ENCODE assay signal across 1 cellular context in the genomic region with DNA sequence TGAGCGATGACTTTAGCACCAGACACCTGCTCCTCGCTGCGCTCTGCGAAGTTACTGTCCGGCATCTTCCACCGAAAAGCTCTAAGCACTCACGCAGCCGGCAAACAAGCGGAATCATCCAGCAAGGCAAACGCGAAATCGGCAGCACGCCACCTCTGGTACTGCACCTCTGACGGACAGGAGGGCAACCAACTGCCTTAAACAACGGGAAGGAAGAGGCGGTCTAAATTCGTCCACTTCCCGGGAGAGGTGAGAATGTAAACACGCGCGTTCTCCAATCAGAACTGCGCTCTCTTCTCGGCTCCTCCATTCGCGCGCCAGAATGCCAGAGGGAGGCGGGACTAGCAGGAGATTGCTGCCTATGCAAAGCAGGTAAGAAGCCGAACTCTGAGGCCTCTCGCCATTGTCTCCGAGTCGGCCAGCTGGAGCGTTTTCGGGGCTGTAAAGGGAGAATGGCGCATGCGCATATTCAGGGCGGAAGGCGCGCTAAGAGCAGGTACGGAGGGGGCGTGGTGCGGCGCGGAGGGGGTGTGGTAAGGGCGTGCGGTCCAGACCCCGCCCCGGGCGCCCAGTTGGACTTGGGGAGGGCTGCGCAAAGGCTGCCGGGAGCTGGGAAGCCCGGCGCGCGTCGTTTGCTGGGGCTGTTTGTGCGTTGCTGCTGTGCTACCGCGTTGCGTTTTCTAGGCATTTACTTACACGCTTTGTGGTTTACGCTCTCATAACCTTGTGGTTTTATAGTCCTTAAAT.
A peak's percentile ranks its signal among the peaks of the same experiment; 100 is the strongest.
TF ChIP-seq lines count a peak whose summit lies in the region.

A gene with protein sequence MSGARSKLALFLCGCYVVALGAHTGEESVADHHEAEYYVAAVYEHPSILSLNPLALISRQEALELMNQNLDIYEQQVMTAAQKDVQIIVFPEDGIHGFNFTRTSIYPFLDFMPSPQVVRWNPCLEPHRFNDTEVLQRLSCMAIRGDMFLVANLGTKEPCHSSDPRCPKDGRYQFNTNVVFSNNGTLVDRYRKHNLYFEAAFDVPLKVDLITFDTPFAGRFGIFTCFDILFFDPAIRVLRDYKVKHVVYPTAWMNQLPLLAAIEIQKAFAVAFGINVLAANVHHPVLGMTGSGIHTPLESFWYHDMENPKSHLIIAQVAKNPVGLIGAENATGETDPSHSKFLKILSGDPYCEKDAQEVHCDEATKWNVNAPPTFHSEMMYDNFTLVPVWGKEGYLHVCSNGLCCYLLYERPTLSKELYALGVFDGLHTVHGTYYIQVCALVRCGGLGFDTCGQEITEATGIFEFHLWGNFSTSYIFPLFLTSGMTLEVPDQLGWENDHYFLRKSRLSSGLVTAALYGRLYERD (plus strand): TSS at position 347 of the 747 bp plus-strand sequence. CDS start 33,695 bp downstream, outside the sequence.
Gene HACL1 (minus strand): TSS at position 171 of the 747 bp plus-strand sequence. CDS start 106 bp downstream, at position 65.

TF ChIP-seq in K562, 482 proteins besides CTCF, POLR2A, EP300 and RAD21 (continued from another document and continues in another):
- TF ChIP-seq BCOR (IDR thresholded peaks at IDR 0.05) (no peak; the same call in 1 of the 2 replicates), CBFA2T3 (IDR thresholded peaks at IDR 0.05) (no peak), SMAD1 (IDR thresholded peaks at IDR 0.05; ENCODE audit: low read depth, low read length, partially characterized antibody) (no peak), HOMEZ (CRISPR knock-in tag; IDR thresholded peaks at IDR 0.05) (no peak), MXD1 (CRISPR knock-in tag; IDR thresholded peaks at IDR 0.05; ENCODE audit: borderline replicate concordance, poor library complexity, severe bottlenecking) (no peak), SMARCA4 (IDR thresholded peaks at IDR 0.05) (peak; percentile 57), ZNF408 (CRISPR knock-in tag; IDR thresholded peaks at IDR 0.05; ENCODE audit: low read depth) (no peak), ZNF121 (CRISPR knock-in tag; conservative IDR thresholded peaks at IDR 0.05) (no peak), NKRF (IDR thresholded peaks at IDR 0.05; ENCODE audit: borderline replicate concordance) (no peak; the same call in 1 of the 2 replicates), BRD4 (IDR thresholded peaks at IDR 0.05) (0 out of 2 replicates have a peak, but pooled peaks have one; percentile 19), FUS (optimal IDR thresholded peaks at IDR 0.05; ENCODE audit: low read depth, low read length) (no peak), COPS2 (conservative IDR thresholded peaks at IDR 0.05) (no peak), MEF2A (IDR thresholded peaks at IDR 0.05; ENCODE audit: control insufficient read depth, low read depth, low read length) (no peak), RBFOX2 (IDR thresholded peaks at IDR 0.05; ENCODE audit: low read depth, low read length) (peak; percentile 96), STAT5B (CRISPR knock-in tag; IDR thresholded peaks at IDR 0.05) (no peak), ZNF224 (CRISPR knock-in tag; IDR thresholded peaks at IDR 0.05) (no peak), MCM7 (IDR thresholded peaks at IDR 0.05) (no peak), HDGF (IDR thresholded peaks at IDR 0.05) (no peak; the same call in 1 of the 2 replicates), FOXO4 (CRISPR knock-in tag; IDR thresholded peaks at IDR 0.05) (no peak), EHMT2 (IDR thresholded peaks at IDR 0.05) (no peak), GTF2B (IDR thresholded peaks at IDR 0.05; ENCODE audit: extremely low read depth, insufficient read length) (peak; percentile 29), TOE1 (IDR thresholded peaks at IDR 0.05; ENCODE audit: borderline replicate concordance) (0 out of 2 replicates have a peak, but pooled peaks have one; percentile 56), TOE1 (CRISPR knock-in tag; IDR thresholded peaks at IDR 0.05; ENCODE audit: borderline replicate concordance, low read depth) (0 out of 2 replicates have a peak, but pooled peaks have one; percentile 56), SRSF9 (IDR thresholded peaks at IDR 0.05; ENCODE audit: borderline replicate concordance, low read depth, low read length) (no peak), POLR3G (IDR thresholded peaks at IDR 0.05; ENCODE audit: extremely low read depth, insufficient read length, insufficient replicate concordance) (no peak), NR2C2 (CRISPR knock-in tag; IDR thresholded peaks at IDR 0.05) (peak; percentile 64; the same call in 1 of the 2 replicates), NR2C2 (tag; IDR thresholded peaks at IDR 0.05) (peak; percentile 67; the same call in 1 of the 2 replicates), ZNF174 (CRISPR knock-in tag; IDR thresholded peaks at IDR 0.05) (no peak), ARID2 (IDR thresholded peaks at IDR 0.05) (no peak), ZNF311 (CRISPR knock-in tag; IDR thresholded peaks at IDR 0.05) (no peak), ZNF589 (CRISPR knock-in tag; IDR thresholded peaks at IDR 0.05; ENCODE audit: low read depth) (no peak; the same call in 1 of the 2 replicates), XRCC3 (IDR thresholded peaks at IDR 0.05) (no peak), ZFP36 (IDR thresholded peaks at IDR 0.05; ENCODE audit: low read depth, low read length, partially characterized antibody) (peak; percentile 14)
- TF ChIP-seq, protein P1, sequence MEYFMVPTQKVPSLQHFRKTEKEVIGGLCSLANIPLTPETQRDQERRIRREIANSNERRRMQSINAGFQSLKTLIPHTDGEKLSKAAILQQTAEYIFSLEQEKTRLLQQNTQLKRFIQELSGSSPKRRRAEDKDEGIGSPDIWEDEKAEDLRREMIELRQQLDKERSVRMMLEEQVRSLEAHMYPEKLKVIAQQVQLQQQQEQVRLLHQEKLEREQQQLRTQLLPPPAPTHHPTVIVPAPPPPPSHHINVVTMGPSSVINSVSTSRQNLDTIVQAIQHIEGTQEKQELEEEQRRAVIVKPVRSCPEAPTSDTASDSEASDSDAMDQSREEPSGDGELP (CRISPR knock-in tag; IDR thresholded peaks at IDR 0.05; ENCODE audit: borderline replicate concordance): peak; percentile 99
- TF ChIP-seq, protein P2, sequence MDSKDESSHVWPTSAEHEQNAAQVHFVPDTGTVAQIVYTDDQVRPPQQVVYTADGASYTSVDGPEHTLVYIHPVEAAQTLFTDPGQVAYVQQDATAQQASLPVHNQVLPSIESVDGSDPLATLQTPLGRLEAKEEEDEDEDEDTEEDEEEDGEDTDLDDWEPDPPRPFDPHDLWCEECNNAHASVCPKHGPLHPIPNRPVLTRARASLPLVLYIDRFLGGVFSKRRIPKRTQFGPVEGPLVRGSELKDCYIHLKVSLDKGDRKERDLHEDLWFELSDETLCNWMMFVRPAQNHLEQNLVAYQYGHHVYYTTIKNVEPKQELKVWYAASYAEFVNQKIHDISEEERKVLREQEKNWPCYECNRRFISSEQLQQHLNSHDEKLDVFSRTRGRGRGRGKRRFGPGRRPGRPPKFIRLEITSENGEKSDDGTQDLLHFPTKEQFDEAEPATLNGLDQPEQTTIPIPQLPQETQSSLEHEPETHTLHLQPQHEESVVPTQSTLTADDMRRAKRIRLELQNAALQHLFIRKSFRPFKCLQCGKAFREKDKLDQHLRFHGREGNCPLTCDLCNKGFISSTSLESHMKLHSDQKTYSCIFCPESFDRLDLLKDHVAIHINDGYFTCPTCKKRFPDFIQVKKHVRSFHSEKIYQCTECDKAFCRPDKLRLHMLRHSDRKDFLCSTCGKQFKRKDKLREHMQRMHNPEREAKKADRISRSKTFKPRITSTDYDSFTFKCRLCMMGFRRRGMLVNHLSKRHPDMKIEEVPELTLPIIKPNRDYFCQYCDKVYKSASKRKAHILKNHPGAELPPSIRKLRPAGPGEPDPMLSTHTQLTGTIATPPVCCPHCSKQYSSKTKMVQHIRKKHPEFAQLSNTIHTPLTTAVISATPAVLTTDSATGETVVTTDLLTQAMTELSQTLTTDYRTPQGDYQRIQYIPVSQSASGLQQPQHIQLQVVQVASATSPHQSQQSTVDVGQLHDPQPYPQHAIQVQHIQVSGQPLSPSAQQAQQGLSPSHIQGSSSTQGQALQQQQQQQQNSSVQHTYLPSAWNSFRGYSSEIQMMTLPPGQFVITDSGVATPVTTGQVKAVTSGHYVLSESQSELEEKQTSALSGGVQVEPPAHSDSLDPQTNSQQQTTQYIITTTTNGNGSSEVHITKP (IDR thresholded peaks at IDR 0.05; ENCODE audit: partially characterized antibody): peak; percentile 19
- TF ChIP-seq, protein P3, sequence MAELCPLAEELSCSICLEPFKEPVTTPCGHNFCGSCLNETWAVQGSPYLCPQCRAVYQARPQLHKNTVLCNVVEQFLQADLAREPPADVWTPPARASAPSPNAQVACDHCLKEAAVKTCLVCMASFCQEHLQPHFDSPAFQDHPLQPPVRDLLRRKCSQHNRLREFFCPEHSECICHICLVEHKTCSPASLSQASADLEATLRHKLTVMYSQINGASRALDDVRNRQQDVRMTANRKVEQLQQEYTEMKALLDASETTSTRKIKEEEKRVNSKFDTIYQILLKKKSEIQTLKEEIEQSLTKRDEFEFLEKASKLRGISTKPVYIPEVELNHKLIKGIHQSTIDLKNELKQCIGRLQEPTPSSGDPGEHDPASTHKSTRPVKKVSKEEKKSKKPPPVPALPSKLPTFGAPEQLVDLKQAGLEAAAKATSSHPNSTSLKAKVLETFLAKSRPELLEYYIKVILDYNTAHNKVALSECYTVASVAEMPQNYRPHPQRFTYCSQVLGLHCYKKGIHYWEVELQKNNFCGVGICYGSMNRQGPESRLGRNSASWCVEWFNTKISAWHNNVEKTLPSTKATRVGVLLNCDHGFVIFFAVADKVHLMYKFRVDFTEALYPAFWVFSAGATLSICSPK (IDR thresholded peaks at IDR 0.05; ENCODE audit: borderline replicate concordance): no peak
- TF ChIP-seq, protein P4, sequence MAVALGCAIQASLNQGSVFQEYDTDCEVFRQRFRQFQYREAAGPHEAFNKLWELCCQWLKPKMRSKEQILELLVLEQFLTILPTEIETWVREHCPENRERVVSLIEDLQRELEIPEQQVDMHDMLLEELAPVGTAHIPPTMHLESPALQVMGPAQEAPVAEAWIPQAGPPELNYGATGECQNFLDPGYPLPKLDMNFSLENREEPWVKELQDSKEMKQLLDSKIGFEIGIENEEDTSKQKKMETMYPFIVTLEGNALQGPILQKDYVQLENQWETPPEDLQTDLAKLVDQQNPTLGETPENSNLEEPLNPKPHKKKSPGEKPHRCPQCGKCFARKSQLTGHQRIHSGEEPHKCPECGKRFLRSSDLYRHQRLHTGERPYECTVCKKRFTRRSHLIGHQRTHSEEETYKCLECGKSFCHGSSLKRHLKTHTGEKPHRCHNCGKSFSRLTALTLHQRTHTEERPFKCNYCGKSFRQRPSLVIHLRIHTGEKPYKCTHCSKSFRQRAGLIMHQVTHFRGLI (CRISPR knock-in tag; IDR thresholded peaks at IDR 0.05): 0 out of 2 replicates have a peak, but pooled peaks have one; percentile 14
- TF ChIP-seq, protein P5, sequence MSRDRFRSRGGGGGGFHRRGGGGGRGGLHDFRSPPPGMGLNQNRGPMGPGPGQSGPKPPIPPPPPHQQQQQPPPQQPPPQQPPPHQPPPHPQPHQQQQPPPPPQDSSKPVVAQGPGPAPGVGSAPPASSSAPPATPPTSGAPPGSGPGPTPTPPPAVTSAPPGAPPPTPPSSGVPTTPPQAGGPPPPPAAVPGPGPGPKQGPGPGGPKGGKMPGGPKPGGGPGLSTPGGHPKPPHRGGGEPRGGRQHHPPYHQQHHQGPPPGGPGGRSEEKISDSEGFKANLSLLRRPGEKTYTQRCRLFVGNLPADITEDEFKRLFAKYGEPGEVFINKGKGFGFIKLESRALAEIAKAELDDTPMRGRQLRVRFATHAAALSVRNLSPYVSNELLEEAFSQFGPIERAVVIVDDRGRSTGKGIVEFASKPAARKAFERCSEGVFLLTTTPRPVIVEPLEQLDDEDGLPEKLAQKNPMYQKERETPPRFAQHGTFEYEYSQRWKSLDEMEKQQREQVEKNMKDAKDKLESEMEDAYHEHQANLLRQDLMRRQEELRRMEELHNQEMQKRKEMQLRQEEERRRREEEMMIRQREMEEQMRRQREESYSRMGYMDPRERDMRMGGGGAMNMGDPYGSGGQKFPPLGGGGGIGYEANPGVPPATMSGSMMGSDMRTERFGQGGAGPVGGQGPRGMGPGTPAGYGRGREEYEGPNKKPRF (IDR thresholded peaks at IDR 0.05; ENCODE audit: low read depth, low read length): no peak
